19 cellular contexts compared by ENCODE assay signal in genomic region chrX:72532371-72532770, GRCh38.
"Had no signal": no experiment of that assay in that cellular context is flagged by ENCODE, and none has a peak within 500 bp of the region (broad histone marks: within the 10 kb centered on the region; RNA-seq: fewer than 3 reads in every experiment).

No MANE protein-coding gene starts in this region.

- DNase-seq: activated CD4-positive, alpha-beta T cell treated with anti-CD3 and anti-CD28 coated beads for 1 hour; activated CD8-positive, alpha-beta memory T cell treated with anti-CD3 and anti-CD28 coated beads for 24 hours; activated CD8-positive, alpha-beta memory T cell treated with anti-CD3 and anti-CD28 coated beads, Interleukin-2, amount 50 U/mL, for 48 hours; activated effector memory CD4-positive, alpha-beta T cell treated with anti-CD3 and anti-CD28 coated beads, Interleukin-2, amount 50 U/mL, for 16 hours; activated naive CD4-positive, alpha-beta T cell treated with anti-CD3 and anti-CD28 coated beads, Interleukin-2, amount 50 U/mL, for 16 hours; activated T-cell treated with anti-CD3 and anti-CD28 coated beads, Interleukin-2, amount 50 U/mL, for 48 hours; effector CD4-positive, alpha-beta T cell; foreskin fibroblast; left colon; lower lobe of right lung; stimulated activated CD4-positive, alpha-beta T cell treated with anti-CD3 and anti-CD28 coated beads, Interleukin-4, amount 100 ng/mL, for 24 hours; stomach; trophoblast cell had no signal

- H3K4me3 Mint-ChIP-seq: natural killer cell treated with Interleukin-12 subunit alpha and Interleukin-12 subunit beta and Interleukin-15 and Interleukin-18, amount 100 ng/mL, for 72 hours; stimulated activated effector memory CD8-positive, alpha-beta T cell treated with anti-CD3 and anti-CD28 coated beads, Interleukin-12 subunit alpha, Interleukin-12 subunit beta, amount 100 ng/mL, for 72 hours had no signal

- H3K4me3 ChIP-seq: ascending aorta, breast epithelium, hepatocyte, lower lobe of right lung, stomach had no signal

- H3K36me3 Mint-ChIP-seq: natural killer cell treated with Interleukin-12 subunit alpha and Interleukin-12 subunit beta and Interleukin-15 and Interleukin-18, amount 100 ng/mL, for 72 hours; stimulated activated effector memory CD8-positive, alpha-beta T cell treated with anti-CD3 and anti-CD28 coated beads, Interleukin-12 subunit alpha, Interleukin-12 subunit beta, amount 100 ng/mL, for 72 hours had no signal

- ATAC-seq: left colon; lower lobe of right lung; natural killer cell treated with Interleukin-12 subunit alpha and Interleukin-12 subunit beta and Interleukin-15 and Interleukin-18, amount 100 ng/mL, for 72 hours; sciatic nerve; stimulated activated effector memory CD8-positive, alpha-beta T cell treated with anti-CD3 and anti-CD28 coated beads, Interleukin-12 subunit alpha, Interleukin-12 subunit beta, amount 100 ng/mL, for 72 hours had no signal

- H3K27ac Mint-ChIP-seq: natural killer cell treated with Interleukin-12 subunit alpha and Interleukin-12 subunit beta and Interleukin-15 and Interleukin-18, amount 100 ng/mL, for 72 hours; stimulated activated effector memory CD8-positive, alpha-beta T cell treated with anti-CD3 and anti-CD28 coated beads, Interleukin-12 subunit alpha, Interleukin-12 subunit beta, amount 100 ng/mL, for 72 hours had no signal

- H3K9me3 Mint-ChIP-seq: natural killer cell treated with Interleukin-12 subunit alpha and Interleukin-12 subunit beta and Interleukin-15 and Interleukin-18, amount 100 ng/mL, for 72 hours; stimulated activated effector memory CD8-positive, alpha-beta T cell treated with anti-CD3 and anti-CD28 coated beads, Interleukin-12 subunit alpha, Interleukin-12 subunit beta, amount 100 ng/mL, for 72 hours had no signal
